ENCODE assay signal across 9 cellular contexts in the genomic region with DNA sequence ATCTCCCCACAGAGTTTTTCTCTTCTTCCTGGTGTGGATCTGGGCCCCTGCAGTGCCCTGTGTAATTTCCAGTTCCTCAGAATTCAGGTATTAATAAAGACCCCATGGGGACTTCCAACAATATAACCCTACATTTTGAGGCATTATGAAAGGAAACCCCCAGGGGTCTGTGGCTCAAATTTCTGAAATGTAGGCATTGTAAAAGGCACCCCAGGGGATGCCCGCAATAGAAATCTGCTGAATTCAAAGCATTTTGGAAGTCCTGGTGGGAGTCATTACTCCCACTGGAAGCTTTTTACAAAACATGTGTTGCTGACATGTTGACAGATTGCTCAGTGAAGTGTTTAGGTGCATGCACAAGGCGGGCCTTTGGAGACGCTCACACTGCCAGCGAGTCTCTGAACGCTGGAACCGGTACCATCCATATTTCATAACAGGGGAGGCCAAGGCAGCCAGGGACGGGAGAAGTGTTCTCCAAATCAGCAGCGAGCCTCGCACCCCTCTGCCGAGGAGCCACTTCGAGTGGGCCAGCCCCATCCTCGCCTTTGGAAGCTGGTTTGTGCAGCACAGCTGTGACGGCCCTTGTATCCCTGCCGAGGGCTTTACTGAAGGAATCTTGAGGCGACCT.
DNase-seq lines count a peak whose midpoint lies in the region; ATAC-seq lines count a peak whose summit lies in the region.
"Had no signal": no experiment of that assay in that cellular context is flagged by ENCODE, and none has a peak within 500 bp of the region (broad histone marks: within the 10 kb centered on the region; RNA-seq: fewer than 3 reads in every experiment).

No MANE protein-coding gene starts in this region.

- DNase-seq in NCI-H146 treated with DMSO at 0.1 percent for 48 hours (lab: John Stamatoyannopoulos, UW; ENCODE audit: unreplicated experiment) (peak; percentile 86), cerebellum (ENCODE audit: low spot score) (peak; percentile 72), left colon (peak; percentile 27 to 38), NCI-H2196 treated with DMSO at 0.1 percent for 48 hours (lab: John Stamatoyannopoulos, UW; ENCODE audit: unreplicated experiment) (no peak), NOMO-1 (lab: John Stamatoyannopoulos, UW; ENCODE audit: unreplicated experiment in 2 of 2) (no peak)
- DNase-seq in stimulated activated CD8-positive, alpha-beta memory T cell treated with anti-CD3 and anti-CD28 coated beads, Interleukin-4, amount 100 ng/mL, for 48 hours = no peak
- no peak for DNase-seq in stimulated activated naive CD4-positive, alpha-beta T cell (lab: John Stamatoyannopoulos, UW)
- DNase-seq: NCI-H510A treated with DMSO at 0.1 percent for 48 hours had no signal

- peaks cover 0 to 5% (median 0%) of the 10 kb centered on the region in 5 donors for H3K9me3 ChIP-seq in subcutaneous abdominal adipose tissue (ENCODE audit: control insufficient read depth in 5 of 5, low read length in 5 of 5)

- no peak for ATAC-seq in left colon

- peak overlapping the region; percentile 85 for H3K27ac ChIP-seq in subcutaneous abdominal adipose tissue (ENCODE audit: low read depth, low read length)

- peaks cover 8 to 48% (median 47%) of the 10 kb centered on the region in 5 donors for H3K4me1 ChIP-seq in subcutaneous abdominal adipose tissue (ENCODE audit: control insufficient read depth in 5 of 5, insufficient read depth in 5 of 5, low read length in 5 of 5)

- no peak overlapping the region for H3K9ac ChIP-seq in subcutaneous abdominal adipose tissue (ENCODE audit: low read length in 5 of 5)

- H3K27me3 ChIP-seq in subcutaneous abdominal adipose tissue (ENCODE audit: control insufficient read depth in 5 of 5, insufficient read depth in 4 of 5, low read length in 5 of 5) = no peaks in the 10 kb centered on the region

- H3K36me3 ChIP-seq in subcutaneous abdominal adipose tissue (ENCODE audit: control insufficient read depth in 5 of 5, insufficient read depth in 5 of 5, low read length in 5 of 5) = peaks cover 0 to 2% (median 0%) of the 10 kb centered on the region in 5 donors

- peak overlapping the region in 1 of 5 donors; percentile 11 for H3K4me3 ChIP-seq in subcutaneous abdominal adipose tissue (ENCODE audit: low read depth in 1 of 5, low read length in 5 of 5)

- intact Hi-C loops in left colon (cut with DNase I, micrococcal nuclease) = no loop called here

Comparison
In these comparisons a context has a peak if more than half of its experiments do, and no peak if none do; other contexts are left out.
1. DNase-seq: peak in NCI-H146 treated with DMSO at 0.1 percent for 48 hours (single experiment), cerebellum (single experiment) and left colon (2 of 2); none in stimulated activated CD8-positive, alpha-beta memory T cell treated with anti-CD3 and anti-CD28 coated beads, Interleukin-4, amount 100 ng/mL, for 48 hours (single experiment), NCI-H2196 treated with DMSO at 0.1 percent for 48 hours (single experiment), stimulated activated naive CD4-positive, alpha-beta T cell (0 of 6) and NOMO-1 (0 of 2).